31 cellular contexts compared by ENCODE assay signal in the genomic region with DNA sequence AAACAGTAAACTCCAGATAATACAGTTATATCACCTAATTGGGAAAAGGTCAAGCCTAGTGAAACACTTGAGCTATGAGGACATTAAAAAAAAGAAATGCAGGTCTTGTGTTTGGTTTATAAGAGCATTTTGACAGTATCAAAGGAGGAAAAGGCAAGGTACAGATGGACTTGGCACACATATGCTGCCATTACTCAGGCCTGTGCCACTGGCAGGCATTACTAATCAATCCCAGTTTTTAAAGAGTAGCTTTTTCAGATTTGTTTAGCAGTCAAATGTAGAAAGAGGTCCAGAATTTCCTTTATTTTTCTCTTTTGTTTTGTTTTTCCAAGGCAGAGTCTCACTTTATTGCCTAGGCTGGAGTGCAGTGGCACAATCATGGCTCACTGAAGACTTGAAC. TPM values are rescaled to one million over a fixed set of nuclear protein-coding genes. Genes with fewer than 3 reads are reported as not detected.
DNase-seq lines count a peak whose midpoint lies in the region; TF ChIP-seq lines count a peak whose summit lies in the region.
"Had no signal": no experiment of that assay in that cellular context is flagged by ENCODE, and none has a peak within 500 bp of the region (broad histone marks: within the 10 kb centered on the region; RNA-seq: fewer than 3 reads in every experiment).

No MANE protein-coding gene starts in this region.

- TF ChIP-seq CTCF in fibroblast of pulmonary artery (IDR thresholded peaks at IDR 0.05; ENCODE audit: low read length, missing control alignments) (no peak), smooth muscle cell (IDR thresholded peaks at IDR 0.05; ENCODE audit: borderline replicate concordance, insufficient read depth, poor library complexity, severe bottlenecking) (no peak), tibial artery (IDR thresholded peaks at IDR 0.05) (no peak)

- H3K9ac ChIP-seq in smooth muscle cell (ENCODE audit: low read depth), result no peak overlapping the region

- H3K36me3 ChIP-seq in SJCRH30 (no peaks in the 10 kb centered on the region), smooth muscle cell (ENCODE audit: low read depth) (no peaks in the 10 kb centered on the region), tibial artery (no peaks in the 10 kb centered on the region)
- H3K36me3 ChIP-seq: BE2C had no signal

- DNase-seq in DMS 273 (lab: John Stamatoyannopoulos, UW; ENCODE audit: unreplicated experiment) (peak; percentile 29), DMS 273 treated with DMSO at 0.1 percent for 48 hours (lab: John Stamatoyannopoulos, UW) (no peak), SJCRH30 (peak in 1 of 2 experiments; percentile 9), fibroblast of pulmonary artery (ENCODE audit: low read depth) (peak; percentile 3), smooth muscle cell (lab: John Stamatoyannopoulos, UW; ENCODE audit: unreplicated experiment) (no peak), inferior parietal cortex (ENCODE audit: extremely low spot score) (no peak), tibial artery (no peak), amniotic stem cell (lab: John Stamatoyannopoulos, UW) (no peak)
- DNase-seq: activated CD4-positive, CD25-positive, alpha-beta regulatory T cell treated with anti-CD3 and anti-CD28 coated beads, Interleukin-2, amount 50 U/mL, for 72 hours; activated CD8-positive, alpha-beta T cell treated with anti-CD3 and anti-CD28 coated beads, Interleukin-2, amount 10 ng/mL, durations not matched to agents 7 days and 5 days; activated gamma-delta T cell treated with Interleukin-2 at 50 U/mL for 16 hours; BE2C; COR-L47; EL; foreskin keratinocyte; GOT3; islet precursor cell; NCI-H187; NCI-H226; NCI-H774; nucleus accumbens; PC-9; SHP77 treated with DMSO at 0.1 percent for 48 hours; stimulated activated CD4-positive, alpha-beta T cell treated with anti-CD3 and anti-CD28 coated beads, Interleukin-2, amount 100 ng/mL, for 48 hours; stimulated activated naive CD4-positive, alpha-beta T cell treated with Interleukin-2 at 50 U/mL for 16 hours; T-cell had no signal

- H2AFZ ChIP-seq in smooth muscle cell (ENCODE audit: low read depth), result peak overlapping the region; percentile 37
- H2AFZ ChIP-seq: PC-9 had no signal

- H3K9me3 ChIP-seq in SJCRH30 (replicated peaks) (no peaks in the 10 kb centered on the region), smooth muscle cell (replicated peaks; ENCODE audit: low read depth) (no peaks in the 10 kb centered on the region), tibial artery (no peaks in the 10 kb centered on the region)
- H3K9me3 ChIP-seq: BE2C had no signal

- H3K4me1 ChIP-seq in SJCRH30, result no peaks in the 10 kb centered on the region
- H3K4me1 ChIP-seq in smooth muscle cell (ENCODE audit: low read depth), result no peaks in the 10 kb centered on the region
- H3K4me1 ChIP-seq in tibial artery, result peaks cover 0 to 8% (median 0%) of the 10 kb centered on the region in 4 donors
- H3K4me1 ChIP-seq: BE2C, foreskin keratinocyte had no signal

- no peaks in the 10 kb centered on the region for H4K20me1 ChIP-seq in smooth muscle cell (ENCODE audit: low read depth)

- peak overlapping the region; percentile 23; the same call in 1 of the 2 replicates for H3K4me3 ChIP-seq in SJCRH30
- no peak overlapping the region for H3K4me3 ChIP-seq in fibroblast of pulmonary artery (replicated peaks; ENCODE audit: low read depth, low read length)
- no peak overlapping the region for H3K4me3 ChIP-seq in smooth muscle cell
- H3K4me3 ChIP-seq in tibial artery, result no peak overlapping the region
- H3K4me3 ChIP-seq: lung, PC-9 had no signal

- intact Hi-C loops in tibial artery (cut with DNase I; ENCODE audit: low total_unique reads), result no loop called here

- H3K4me2 ChIP-seq in smooth muscle cell, result no peak overlapping the region
- H3K4me2 ChIP-seq: PC-9 had no signal

- no peaks in the 10 kb centered on the region for H3F3A ChIP-seq in smooth muscle cell (ENCODE audit: low read depth)

- no peaks in the 10 kb centered on the region for H3K79me2 ChIP-seq in smooth muscle cell (ENCODE audit: low read depth)

- H3K27me3 ChIP-seq in SJCRH30, result no peaks in the 10 kb centered on the region
- no peaks in the 10 kb centered on the region for H3K27me3 ChIP-seq in smooth muscle cell (ENCODE audit: low read depth)
- no peaks in the 10 kb centered on the region for H3K27me3 ChIP-seq in tibial artery
- H3K27me3 ChIP-seq: BE2C, foreskin keratinocyte had no signal

- H3K27ac ChIP-seq in SJCRH30, result no peak overlapping the region
- H3K27ac ChIP-seq in smooth muscle cell (ENCODE audit: low read depth), result no peak overlapping the region
- no peak overlapping the region for H3K27ac ChIP-seq in tibial artery
- H3K27ac ChIP-seq: 22Rv1, foreskin keratinocyte, HL-60, PC-9 had no signal

RNA-seq across cellular contexts. Expression of gene MDFIC2, which starts 38.9 kb away (rescaled TPM):
- total RNA-seq in SJCRH30 (2014; rRNA removed; shearing (Covaris generic)), result not detected in 2 replicates
- not detected in 2 replicates for total RNA-seq in smooth muscle cell
- not detected in 2 replicates for polyA plus RNA-seq in smooth muscle cell
- total RNA-seq: activated CD8-positive, alpha-beta T cell treated with anti-CD3 and anti-CD28 coated beads, Interleukin-2, amount 10 ng/mL, durations not matched to agents 7 days and 5 days; bronchial epithelial cell; foreskin keratinocyte; lung; PC-9; T-cell had no signal
- polyA plus RNA-seq: foreskin keratinocyte, lung, thymus had no signal

Comparison
In these comparisons a context has a peak if more than half of its experiments do, and no peak if none do; other contexts are left out.
1. DNase-seq: peak in DMS 273 (single experiment) and fibroblast of pulmonary artery (single experiment); none in DMS 273 treated with DMSO at 0.1 percent for 48 hours (single experiment), smooth muscle cell (single experiment), inferior parietal cortex (single experiment), tibial artery (0 of 2) and amniotic stem cell (single experiment).